Comparison of ENCODE assay signal across 8 cellular contexts in the genomic region with DNA sequence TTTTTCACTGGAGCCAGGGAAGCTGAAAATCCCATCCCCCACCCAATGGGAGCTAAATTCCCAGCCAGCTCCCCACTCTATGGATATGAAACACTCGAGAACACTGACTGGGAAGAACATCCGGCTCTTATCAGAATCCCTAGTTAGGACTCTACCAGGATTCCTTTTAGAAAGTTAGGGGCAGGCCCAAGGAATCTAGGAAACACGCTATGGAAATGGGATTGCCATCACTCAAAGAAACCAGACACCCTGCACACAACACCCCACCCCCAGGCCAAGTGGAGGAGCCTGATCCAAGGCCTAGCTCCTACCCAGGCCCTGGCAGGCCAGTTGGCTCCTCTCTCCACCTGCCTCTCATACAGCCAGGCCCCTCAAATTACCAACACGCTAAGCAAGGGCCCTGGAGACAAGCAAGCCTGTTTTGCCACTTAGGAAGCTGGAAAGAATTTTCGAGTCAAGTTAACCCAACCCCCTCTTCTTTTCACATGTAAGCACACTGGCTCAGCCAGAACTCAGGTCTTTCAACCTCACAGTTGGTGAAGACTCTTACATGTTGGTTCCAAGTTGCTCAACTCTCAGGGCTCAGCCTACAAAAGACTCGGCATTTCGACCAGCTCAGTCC.
DNase-seq lines count a peak whose midpoint lies in the region; ATAC-seq, FAIRE-seq and TF ChIP-seq lines count a peak whose summit lies in the region.
"Had no signal": no experiment of that assay in that cellular context is flagged by ENCODE, and none has a peak within 500 bp of the region (broad histone marks: within the 10 kb centered on the region; RNA-seq: fewer than 3 reads in every experiment).

No MANE protein-coding gene starts in this region.

- in situ Hi-C loops in K562 (cut with MboI), result no loop called here

- TF ChIP-seq CTCF in K562 (IDR thresholded peaks at IDR 0.05 in 2 of 3, conservative IDR thresholded peaks at IDR 0.05 in 1 of 3; ENCODE audit: insufficient read depth in 2 of 3, low read depth in 1 of 3, low read length in 3 of 3), result no peak

- WGBS in K562 (ENCODE audit: insufficient coverage, low coverage, missing lambda C conversion rate), result 45% methylated on average over 7 of the region's 7 CpGs

- no peak overlapping the region for H3K27ac ChIP-seq in Karpas-422 (ENCODE audit: low read length)
- no peak overlapping the region for H3K27ac ChIP-seq in K562 (ENCODE audit: extremely low read depth, low read depth, low read length)
- peak overlapping the region; percentile 77 for H3K27ac ChIP-seq in subcutaneous abdominal adipose tissue (ENCODE audit: low read depth, low read length)
- H3K27ac ChIP-seq in effector memory CD4-positive, alpha-beta T cell (ENCODE audit: insufficient read depth, low read length, poor library complexity, severe bottlenecking), result no peak overlapping the region
- H3K27ac ChIP-seq: SJSA1 had no signal

- H3K4me2 ChIP-seq in Karpas-422 (ENCODE audit: low read depth, low read length, poor library complexity, severe bottlenecking), result peak overlapping the region; percentile 87
- H3K4me2 ChIP-seq in K562 (ENCODE audit: insufficient read depth, low read length), result no peak overlapping the region

- DNase-seq in Karpas-422, result no peak
- no peak for DNase-seq in K562 (ENCODE audit: extremely low read depth in 1 of 4, low spot score in 3 of 4)
- DNase-seq in iPS-NIHi7 (ENCODE audit: extremely low spot score), result peak; percentile 66
- no peak for DNase-seq in T-helper 9 cell
- DNase-seq in COLO829 (ENCODE audit: low spot score), result no peak
- no peak for DNase-seq in effector memory CD4-positive, alpha-beta T cell

- H3K9me2 ChIP-seq in Karpas-422 (replicated peaks; ENCODE audit: insufficient read depth, low read length), result no peaks in the 10 kb centered on the region

- POLR2A ChIA-PET in K562 (lab: Yijun Ruan, JAX), result interaction anchor here (0.8 to 2.2 kb wide), 3 partner anchors 9 to 18 kb away, joined by 3 to 12 read pairs (median 3); no protein-coding TSS in a partner anchor

- no TSS peak for BruUV-seq in K562 (replicated peaks; lab: Mats Ljungman, UMichigan)

- TF ChIP-seq EP300 in K562 (IDR thresholded peaks at IDR 0.05; ENCODE audit: low read length), result no peak

- H3K36me3 ChIP-seq in Karpas-422 (ENCODE audit: insufficient read depth, low read length) (no peaks in the 10 kb centered on the region), K562 (ENCODE audit: control insufficient read depth, insufficient read depth, low read length) (peaks cover 4% of the 10 kb centered on the region; the same call in 2 of the 3 replicates), subcutaneous abdominal adipose tissue (ENCODE audit: control insufficient read depth in 5 of 5, insufficient read depth in 5 of 5, low read length in 5 of 5) (peaks cover 0 to 4% (median 0%) of the 10 kb centered on the region in 5 donors)
- no peaks in the 10 kb centered on the region for H3K36me3 ChIP-seq in effector memory CD4-positive, alpha-beta T cell (ENCODE audit: control insufficient read depth, insufficient read depth, low read length)

- H3K4me1 ChIP-seq in Karpas-422 (ENCODE audit: low read length) (peaks cover 74% of the 10 kb centered on the region), K562 (replicated peaks in 1 of 2; ENCODE audit: control insufficient read depth in 2 of 2, insufficient read depth in 2 of 2, low read length in 2 of 2) (peaks cover 19 to 49% of the 10 kb centered on the region in 2 experiments), subcutaneous abdominal adipose tissue (ENCODE audit: control insufficient read depth in 5 of 5, insufficient read depth in 5 of 5, low read length in 5 of 5) (peaks cover 20 to 80% (median 72%) of the 10 kb centered on the region in 5 donors)
- peaks cover 45% of the 10 kb centered on the region for H3K4me1 ChIP-seq in effector memory CD4-positive, alpha-beta T cell (ENCODE audit: control insufficient read depth, insufficient read depth, low read length, poor library complexity, severe bottlenecking)

- no peak for TF ChIP-seq POLR2A in K562 (conservative IDR thresholded peaks at IDR 0.05)

- H3K9me3 ChIP-seq in Karpas-422 (ENCODE audit: low read length) (no peaks in the 10 kb centered on the region), K562 (replicated peaks; ENCODE audit: control insufficient read depth, insufficient read depth, low read depth, low read length) (no peaks in the 10 kb centered on the region), subcutaneous abdominal adipose tissue (ENCODE audit: control insufficient read depth in 5 of 5, low read length in 5 of 5) (no peaks in the 10 kb centered on the region)
- H3K9me3 ChIP-seq in effector memory CD4-positive, alpha-beta T cell (ENCODE audit: control insufficient read depth, low read length), result no peaks in the 10 kb centered on the region
- H3K9me3 ChIP-seq: SJSA1 had no signal

- H3K9ac ChIP-seq in Karpas-422 (ENCODE audit: low read length) (0 out of 2 replicates have a peak overlapping the region, but pooled peaks have one; percentile 13), K562 (ENCODE audit: insufficient read depth in 1 of 2, low read depth in 2 of 2, low read length in 2 of 2) (peak overlapping the region in 1 of 2 experiments; percentile 56; a peak in 2 of 4 replicates), subcutaneous abdominal adipose tissue (ENCODE audit: low read length in 5 of 5) (peak overlapping the region; percentile 11 to 70 (median 46))

- CTCF ChIA-PET in K562 (lab: Yijun Ruan, JAX; ENCODE audit: low intra/inter-chr PET ratio), result no interaction called here

- no peaks in the 10 kb centered on the region for H3K27me3 ChIP-seq in Karpas-422 (ENCODE audit: low read length)
- no peaks in the 10 kb centered on the region for H3K27me3 ChIP-seq in K562 (ENCODE audit: control insufficient read depth in 2 of 2, insufficient read depth in 2 of 2, low read length in 2 of 2)
- no peaks in the 10 kb centered on the region for H3K27me3 ChIP-seq in subcutaneous abdominal adipose tissue (ENCODE audit: control insufficient read depth in 5 of 5, insufficient read depth in 4 of 5, low read length in 5 of 5)
- H3K27me3 ChIP-seq in effector memory CD4-positive, alpha-beta T cell (replicated peaks; ENCODE audit: control insufficient read depth, insufficient read depth, low read length, poor library complexity, severe bottlenecking), result no peaks in the 10 kb centered on the region
- H3K27me3 ChIP-seq: SJSA1 had no signal

- ATAC-seq in K562, result no peak

- H4K20me1 ChIP-seq in Karpas-422 (ENCODE audit: insufficient read depth, low read depth, low read length), result no peaks in the 10 kb centered on the region; the same call in 1 of the 2 replicates
- peaks cover 23% of the 10 kb centered on the region for H4K20me1 ChIP-seq in K562 (replicated peaks; ENCODE audit: control insufficient read depth, insufficient read depth, low read length)

- H3K4me3 ChIP-seq in Karpas-422 (ENCODE audit: low read length) (peak overlapping the region; percentile 26; the same call in 1 of the 2 replicates), K562 (no peak overlapping the region), subcutaneous abdominal adipose tissue (ENCODE audit: low read depth in 1 of 5, low read length in 5 of 5) (peak overlapping the region; percentile 23 to 61 (median 40))
- H3K4me3 ChIP-seq in effector memory CD4-positive, alpha-beta T cell (ENCODE audit: insufficient read depth, low read depth, low read length, poor library complexity, severe bottlenecking), result no peak overlapping the region
- H3K4me3 ChIP-seq: SJSA1 had no signal

- FAIRE-seq in K562 (lab: Jason Lieb, UNC), result no peak

- no peak for TF ChIP-seq RAD21 in K562 (CRISPR knock-in tag; conservative IDR thresholded peaks at IDR 0.05 in 1 of 2, IDR thresholded peaks at IDR 0.05 in 1 of 2)

- intact Hi-C loops in K562 (cut with micrococcal nuclease), result no loop called here

- H2AFZ ChIP-seq in Karpas-422 (ENCODE audit: low read length) (no peak overlapping the region), K562 (ENCODE audit: low read depth, low read length) (no peak overlapping the region)

- H3K79me2 ChIP-seq in Karpas-422 (ENCODE audit: low read length) (peaks cover 80% of the 10 kb centered on the region), K562 (ENCODE audit: control insufficient read depth, insufficient read depth, low read length) (peaks cover 47% of the 10 kb centered on the region)

- H3K9me1 ChIP-seq in K562 (ENCODE audit: control insufficient read depth, insufficient read depth, low read length), result peaks cover 4% of the 10 kb centered on the region

TF ChIP-seq in K562, 482 proteins besides CTCF, POLR2A, EP300 and RAD21 (continues in another document):
- TF ChIP-seq NRF1 (conservative IDR thresholded peaks at IDR 0.05 in 1 of 2, IDR thresholded peaks at IDR 0.05 in 1 of 2) (no peak), ZNF24 (IDR thresholded peaks at IDR 0.05) (no peak), MTA2 (IDR thresholded peaks at IDR 0.05; ENCODE audit: low read depth) (no peak)
- TF ChIP-seq, protein P1, sequence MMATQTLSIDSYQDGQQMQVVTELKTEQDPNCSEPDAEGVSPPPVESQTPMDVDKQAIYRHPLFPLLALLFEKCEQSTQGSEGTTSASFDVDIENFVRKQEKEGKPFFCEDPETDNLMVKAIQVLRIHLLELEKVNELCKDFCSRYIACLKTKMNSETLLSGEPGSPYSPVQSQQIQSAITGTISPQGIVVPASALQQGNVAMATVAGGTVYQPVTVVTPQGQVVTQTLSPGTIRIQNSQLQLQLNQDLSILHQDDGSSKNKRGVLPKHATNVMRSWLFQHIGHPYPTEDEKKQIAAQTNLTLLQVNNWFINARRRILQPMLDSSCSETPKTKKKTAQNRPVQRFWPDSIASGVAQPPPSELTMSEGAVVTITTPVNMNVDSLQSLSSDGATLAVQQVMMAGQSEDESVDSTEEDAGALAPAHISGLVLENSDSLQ (IDR thresholded peaks at IDR 0.05), result 0 out of 2 replicates have a peak, but pooled peaks have one; percentile 38

Comparison
In these comparisons a context has a peak if more than half of its experiments do, and no peak if none do; other contexts are left out.
1. H3K4me3 ChIP-seq: peak in Karpas-422 (single experiment) and subcutaneous abdominal adipose tissue (5 of 5); none in K562 (single experiment) and effector memory CD4-positive, alpha-beta T cell (single experiment).